15 cellular contexts compared by ENCODE assay signal in the genomic region with DNA sequence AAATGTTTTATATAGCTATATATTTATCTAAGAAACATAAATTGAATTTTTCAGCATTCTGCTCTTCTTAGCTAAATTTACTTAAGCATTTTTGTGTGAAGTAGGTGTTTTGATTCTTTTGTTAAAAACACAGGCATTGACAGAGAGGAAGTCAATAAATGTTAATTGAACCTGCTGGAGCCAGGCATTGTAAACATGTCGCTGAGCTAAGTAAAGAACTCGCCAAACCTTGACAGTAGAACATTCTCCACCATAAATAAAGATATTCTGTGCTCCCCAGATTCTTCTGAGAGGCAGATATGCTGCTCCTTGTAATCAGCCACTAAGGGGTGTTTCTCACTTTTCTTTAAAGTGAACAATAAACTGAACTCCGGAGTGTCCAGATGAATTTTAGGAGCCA. TPM values are rescaled to one million over a fixed set of nuclear protein-coding genes. Genes with fewer than 3 reads are reported as not detected.
DNase-seq lines count a peak whose midpoint lies in the region; ATAC-seq and TF ChIP-seq lines count a peak whose summit lies in the region.
"Had no signal": no experiment of that assay in that cellular context is flagged by ENCODE, and none has a peak within 500 bp of the region (broad histone marks: within the 10 kb centered on the region; RNA-seq: fewer than 3 reads in every experiment).

No MANE protein-coding gene starts in this region.

- CTCF ChIA-PET in WTC11 (lab: Charles Lee) = interaction anchor here (0.9 to 2.0 kb wide), 5 partner anchors 9 to 43 kb away, joined by 3 to 5 read pairs (median 4); partner anchors contain the start of gene SYNM

- POLR2A ChIA-PET in WTC11 (lab: Charles Lee) = interaction anchor here (0.5 to 0.8 kb wide), 2 partner anchors 54 to 90 kb away, joined by 3 read pairs; no protein-coding TSS in a partner anchor

- WGBS in mesodermal cell (ENCODE audit: insufficient coverage in 2 of 2), 2 experiments = 29% methylated on average over 2 of the region's 3 CpGs; no CpG with 5 or more reads in 1 of the 2 experiments

- peaks cover 57% of the 10 kb centered on the region for H3K4me1 Mint-ChIP-seq in WTC11
- H3K4me1 Mint-ChIP-seq: T-cell had no signal

- peak overlapping the region; percentile 73 for H3K27ac ChIP-seq in mesodermal cell (ENCODE audit: low read depth, low read length, severe bottlenecking)
- H3K27ac ChIP-seq in thoracic aorta = peak overlapping the region; percentile 70 to 75
- H3K27ac ChIP-seq: BLaER1 treated with 17β-estradiol and CSF1 and Interleukin-3, amounts not matched to agents 10 nM and 100 nM; epithelial cell of prostate had no signal

- H3K4me3 Mint-ChIP-seq in WTC11 = no peak overlapping the region
- H3K4me3 Mint-ChIP-seq: T-cell had no signal

- H3K36me3 Mint-ChIP-seq in WTC11 = peaks cover 18% of the 10 kb centered on the region
- H3K36me3 Mint-ChIP-seq: T-cell had no signal

- no peaks in the 10 kb centered on the region for H3K27me3 Mint-ChIP-seq in WTC11 (ENCODE audit: low read depth)
- H3K27me3 Mint-ChIP-seq: T-cell had no signal

- H3K9me3 Mint-ChIP-seq in WTC11 = peaks cover 4% of the 10 kb centered on the region; the same call in 1 of the 2 replicates
- H3K9me3 Mint-ChIP-seq: T-cell had no signal

- ATAC-seq in WTC11 = no peak
- ATAC-seq in thoracic aorta (ENCODE audit: insufficient number of reproducible peaks, low FRiP score, low read depth) = no peak
- no peak for ATAC-seq in GM21390 (IDR thresholded peaks at IDR 0.05; ENCODE audit: unreplicated experiment)
- ATAC-seq in GM21423 (IDR thresholded peaks at IDR 0.05; ENCODE audit: unreplicated experiment) = no peak
- ATAC-seq: T-cell had no signal

- DNase-seq in NCI-H2081 (lab: John Stamatoyannopoulos, UW) = peak; percentile 46 to 80
- DNase-seq in WTC11 (ENCODE audit: low spot score) = no peak
- no peak for DNase-seq in thoracic aorta (ENCODE audit: low spot score)
- no peak for DNase-seq in hippocampal formation (lab: John Stamatoyannopoulos, UW)
- DNase-seq: activated effector memory CD4-positive, alpha-beta T cell treated with anti-CD3 and anti-CD28 coated beads, Interleukin-2, amount 50 U/mL, for 16 hours; cortex of kidney; DMS79; NCI-H1930; T-cell; WERI-Rb-1 had no signal

- TF ChIP-seq CTCF in WTC11 (IDR thresholded peaks at IDR 0.05) = no peak
- no peak for TF ChIP-seq CTCF in thoracic aorta (IDR thresholded peaks at IDR 0.05)

- H3K4me1 ChIP-seq in mesodermal cell (ENCODE audit: control insufficient read depth, insufficient read depth, low read length, poor library complexity, severe bottlenecking) = peaks cover 30% of the 10 kb centered on the region
- H3K4me1 ChIP-seq in thoracic aorta (ENCODE audit: control insufficient read depth in 1 of 2, low read depth in 2 of 2) = peaks cover 7 to 27% of the 10 kb centered on the region in 2 donors
- H3K4me1 ChIP-seq: BLaER1 treated with 17β-estradiol and CSF1 and Interleukin-3, amounts not matched to agents 10 nM and 100 nM had no signal

- H3K36me3 ChIP-seq in mesodermal cell (ENCODE audit: control insufficient read depth, insufficient read depth, low read length) (peaks cover 17% of the 10 kb centered on the region), thoracic aorta (peaks cover 3% of the 10 kb centered on the region)
- H3K36me3 ChIP-seq: BLaER1 treated with 17β-estradiol and CSF1 and Interleukin-3, amounts not matched to agents 10 nM and 100 nM; WERI-Rb-1 had no signal

- H3K27me3 ChIP-seq in thoracic aorta (replicated peaks; ENCODE audit: insufficient read depth) = no peaks in the 10 kb centered on the region
- H3K27me3 ChIP-seq: BLaER1 treated with 17β-estradiol and CSF1 and Interleukin-3, amounts not matched to agents 10 nM and 100 nM had no signal

- H3K4me3 ChIP-seq in mesodermal cell (ENCODE audit: extremely low read depth, insufficient read depth, low read length, poor library complexity, severe bottlenecking) = no peak overlapping the region
- H3K4me3 ChIP-seq in thoracic aorta = no peak overlapping the region
- H3K4me3 ChIP-seq: BLaER1 treated with 17β-estradiol and CSF1 and Interleukin-3, amounts not matched to agents 10 nM and 100 nM had no signal

- H3K9me3 ChIP-seq in mesodermal cell (ENCODE audit: control insufficient read depth, low read length) = no peaks in the 10 kb centered on the region
- H3K9me3 ChIP-seq in thoracic aorta = no peaks in the 10 kb centered on the region
- H3K9me3 ChIP-seq: BLaER1 treated with 17β-estradiol and CSF1 and Interleukin-3, amounts not matched to agents 10 nM and 100 nM had no signal

- peak overlapping the region; percentile 85 for H3K27ac Mint-ChIP-seq in WTC11
- H3K27ac Mint-ChIP-seq: T-cell had no signal

TF ChIP-seq in WTC11, 78 proteins besides CTCF, POLR2A, EP300 and RAD21:
- TF ChIP-seq TEAD4 (CRISPR knock-in tag; IDR thresholded peaks at IDR 0.05) = no peak
- TF ChIP-seq AFF4 (CRISPR knock-in tag; IDR thresholded peaks at IDR 0.05; ENCODE audit: borderline replicate concordance) = no peak
- TF ChIP-seq JUN (CRISPR knock-in tag; IDR thresholded peaks at IDR 0.05) = no peak
- TF ChIP-seq CREM (CRISPR knock-in tag; IDR thresholded peaks at IDR 0.05) = no peak
- TF ChIP-seq PREB (CRISPR knock-in tag; IDR thresholded peaks at IDR 0.05; ENCODE audit: borderline replicate concordance) = no peak
- TF ChIP-seq, protein P1, sequence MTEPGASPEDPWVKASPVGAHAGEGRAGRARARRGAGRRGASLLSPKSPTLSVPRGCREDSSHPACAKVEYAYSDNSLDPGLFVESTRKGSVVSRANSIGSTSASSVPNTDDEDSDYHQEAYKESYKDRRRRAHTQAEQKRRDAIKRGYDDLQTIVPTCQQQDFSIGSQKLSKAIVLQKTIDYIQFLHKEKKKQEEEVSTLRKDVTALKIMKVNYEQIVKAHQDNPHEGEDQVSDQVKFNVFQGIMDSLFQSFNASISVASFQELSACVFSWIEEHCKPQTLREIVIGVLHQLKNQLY (CRISPR knock-in tag; IDR thresholded peaks at IDR 0.05) = no peak

RNA-seq across cellular contexts. Expression of gene SYNM, which starts 38.4 kb away (rescaled TPM):
- 2.1 to 2.2 TPM (median 2.2 TPM) in 3 replicates for total RNA-seq in WTC11 (2021)
- polyA plus RNA-seq in mesodermal cell (2013, experiment 1 of 2) = 12.7 TPM
- 13.1 TPM for polyA plus RNA-seq in mesodermal cell (2013, experiment 2 of 2)
- total RNA-seq in thoracic aorta = 100 to 1,000 TPM in 1 of 2 donors, 10 to 100 TPM in 1; 60.9 to 102 TPM

Comparison
In these comparisons a context has a peak if more than half of its experiments do, and no peak if none do; other contexts are left out.
1. DNase-seq: peak in NCI-H2081 (2 of 2); none in WTC11 (single experiment), thoracic aorta (single experiment) and hippocampal formation (0 of 2).
2. RNA of gene SYNM, which starts 38.4 kb away (total RNA-seq): 60.9 to 102 TPM in thoracic aorta; 2.1 to 2.2 TPM in WTC11; every median in the first group is over 10 times any median in the second.